1 cellular context compared by ENCODE assay signal in genomic region chr2:8314063-8314462, GRCh38.
A peak's percentile ranks its signal among the peaks of the same experiment; 100 is the strongest.
TF ChIP-seq lines count a peak whose summit lies in the region.

No MANE protein-coding gene starts in this region.

TF ChIP-seq in K562, 482 proteins besides CTCF, POLR2A, EP300 and RAD21 (continued from another document and continues in another):
- TF ChIP-seq CHD4 (IDR thresholded peaks at IDR 0.05; ENCODE audit: insufficient read depth, insufficient replicate concordance, low read depth, low read length, poor library complexity, severe bottlenecking) (no peak), CSDE1 (IDR thresholded peaks at IDR 0.05) (no peak), ZBTB9 (CRISPR knock-in tag; IDR thresholded peaks at IDR 0.05) (no peak), TCF3 (CRISPR knock-in tag; IDR thresholded peaks at IDR 0.05) (peak; percentile 33; the same call in 1 of the 2 replicates), KLF16 (IDR thresholded peaks at IDR 0.05) (peak; percentile 61; the same call in 1 of the 2 replicates), ZNF23 (CRISPR knock-in tag; IDR thresholded peaks at IDR 0.05) (no peak), ESRRA (IDR thresholded peaks at IDR 0.05; ENCODE audit: borderline replicate concordance, low read depth) (peak; percentile 57), CXXC5 (CRISPR knock-in tag; IDR thresholded peaks at IDR 0.05) (no peak), ZBTB8A (IDR thresholded peaks at IDR 0.05; ENCODE audit: partially characterized antibody) (no peak), ZFP30 (CRISPR knock-in tag; IDR thresholded peaks at IDR 0.05; ENCODE audit: borderline replicate concordance) (no peak), ZNF57 (CRISPR knock-in tag; IDR thresholded peaks at IDR 0.05) (no peak), RCOR1 (IDR thresholded peaks at IDR 0.05; ENCODE audit: borderline replicate concordance in 1 of 2, low read depth in 2 of 2, low read length in 2 of 2) (no peak), ZNF212 (CRISPR knock-in tag; IDR thresholded peaks at IDR 0.05) (no peak), ZNF444 (CRISPR knock-in tag; IDR thresholded peaks at IDR 0.05) (no peak), CBX5 (IDR thresholded peaks at IDR 0.05; ENCODE audit: borderline replicate concordance, low read depth) (no peak), TEAD4 (IDR thresholded peaks at IDR 0.05; ENCODE audit: low read length) (peak; percentile 56; the same call in 1 of the 2 replicates), TEAD4 (CRISPR knock-in tag; IDR thresholded peaks at IDR 0.05; ENCODE audit: borderline replicate concordance) (no peak), PKNOX1 (IDR thresholded peaks at IDR 0.05) (no peak), ZFPM2 (CRISPR knock-in tag; IDR thresholded peaks at IDR 0.05) (no peak), ZNF696 (CRISPR knock-in tag; conservative IDR thresholded peaks at IDR 0.05) (no peak), POLR3A (IDR thresholded peaks at IDR 0.05; ENCODE audit: borderline replicate concordance, extremely low read depth, insufficient read depth, insufficient read length) (no peak), ZNF217 (CRISPR knock-in tag; IDR thresholded peaks at IDR 0.05) (no peak), ATF2 (CRISPR knock-in tag; IDR thresholded peaks at IDR 0.05) (no peak), HCFC1 (IDR thresholded peaks at IDR 0.05; ENCODE audit: low read depth, low read length) (no peak), KLF6 (CRISPR knock-in tag; IDR thresholded peaks at IDR 0.05; ENCODE audit: borderline replicate concordance) (no peak), ZNF584 (CRISPR knock-in tag; IDR thresholded peaks at IDR 0.05; ENCODE audit: low read depth) (no peak), ZBTB26 (CRISPR knock-in tag; IDR thresholded peaks at IDR 0.05) (no peak), POLR2B (IDR thresholded peaks at IDR 0.05; ENCODE audit: low read depth, partially characterized antibody) (no peak), SPI1 (IDR thresholded peaks at IDR 0.05; ENCODE audit: borderline replicate concordance, low read depth, low read length) (peak; percentile 94), SFPQ (IDR thresholded peaks at IDR 0.05; ENCODE audit: low read depth, low read length) (no peak), CBFA2T3 (IDR thresholded peaks at IDR 0.05) (no peak; the same call in 1 of the 2 replicates), FUS (optimal IDR thresholded peaks at IDR 0.05; ENCODE audit: low read depth, low read length) (no peak), ZFP1 (CRISPR knock-in tag; IDR thresholded peaks at IDR 0.05) (no peak), L3MBTL2 (IDR thresholded peaks at IDR 0.05) (no peak), SRSF3 (IDR thresholded peaks at IDR 0.05; ENCODE audit: insufficient read depth, low read length) (no peak), CTBP1 (IDR thresholded peaks at IDR 0.05; ENCODE audit: borderline replicate concordance) (peak; percentile 27; the same call in 1 of the 2 replicates), RAD51 (IDR thresholded peaks at IDR 0.05; ENCODE audit: borderline replicate concordance, low read depth) (no peak), MCM5 (IDR thresholded peaks at IDR 0.05; ENCODE audit: low read depth) (no peak), MECOM (CRISPR knock-in tag; IDR thresholded peaks at IDR 0.05) (no peak), NCOA1 (IDR thresholded peaks at IDR 0.05; ENCODE audit: low read depth) (no peak), CREM (IDR thresholded peaks at IDR 0.05; ENCODE audit: low read depth) (peak; percentile 29; the same call in 1 of the 2 replicates), TGIF2 (CRISPR knock-in tag; IDR thresholded peaks at IDR 0.05) (no peak)
- TF ChIP-seq, protein P1, sequence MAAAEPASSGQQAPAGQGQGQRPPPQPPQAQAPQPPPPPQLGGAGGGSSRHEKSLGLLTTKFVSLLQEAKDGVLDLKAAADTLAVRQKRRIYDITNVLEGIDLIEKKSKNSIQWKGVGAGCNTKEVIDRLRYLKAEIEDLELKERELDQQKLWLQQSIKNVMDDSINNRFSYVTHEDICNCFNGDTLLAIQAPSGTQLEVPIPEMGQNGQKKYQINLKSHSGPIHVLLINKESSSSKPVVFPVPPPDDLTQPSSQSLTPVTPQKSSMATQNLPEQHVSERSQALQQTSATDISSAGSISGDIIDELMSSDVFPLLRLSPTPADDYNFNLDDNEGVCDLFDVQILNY (CRISPR knock-in tag; IDR thresholded peaks at IDR 0.05), result no peak
- TF ChIP-seq, protein P2, sequence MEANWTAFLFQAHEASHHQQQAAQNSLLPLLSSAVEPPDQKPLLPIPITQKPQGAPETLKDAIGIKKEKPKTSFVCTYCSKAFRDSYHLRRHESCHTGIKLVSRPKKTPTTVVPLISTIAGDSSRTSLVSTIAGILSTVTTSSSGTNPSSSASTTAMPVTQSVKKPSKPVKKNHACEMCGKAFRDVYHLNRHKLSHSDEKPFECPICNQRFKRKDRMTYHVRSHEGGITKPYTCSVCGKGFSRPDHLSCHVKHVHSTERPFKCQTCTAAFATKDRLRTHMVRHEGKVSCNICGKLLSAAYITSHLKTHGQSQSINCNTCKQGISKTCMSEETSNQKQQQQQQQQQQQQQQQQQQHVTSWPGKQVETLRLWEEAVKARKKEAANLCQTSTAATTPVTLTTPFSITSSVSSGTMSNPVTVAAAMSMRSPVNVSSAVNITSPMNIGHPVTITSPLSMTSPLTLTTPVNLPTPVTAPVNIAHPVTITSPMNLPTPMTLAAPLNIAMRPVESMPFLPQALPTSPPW (CRISPR knock-in tag; IDR thresholded peaks at IDR 0.05), result peak; percentile 49; the same call in 1 of the 2 replicates
- TF ChIP-seq, protein P3, sequence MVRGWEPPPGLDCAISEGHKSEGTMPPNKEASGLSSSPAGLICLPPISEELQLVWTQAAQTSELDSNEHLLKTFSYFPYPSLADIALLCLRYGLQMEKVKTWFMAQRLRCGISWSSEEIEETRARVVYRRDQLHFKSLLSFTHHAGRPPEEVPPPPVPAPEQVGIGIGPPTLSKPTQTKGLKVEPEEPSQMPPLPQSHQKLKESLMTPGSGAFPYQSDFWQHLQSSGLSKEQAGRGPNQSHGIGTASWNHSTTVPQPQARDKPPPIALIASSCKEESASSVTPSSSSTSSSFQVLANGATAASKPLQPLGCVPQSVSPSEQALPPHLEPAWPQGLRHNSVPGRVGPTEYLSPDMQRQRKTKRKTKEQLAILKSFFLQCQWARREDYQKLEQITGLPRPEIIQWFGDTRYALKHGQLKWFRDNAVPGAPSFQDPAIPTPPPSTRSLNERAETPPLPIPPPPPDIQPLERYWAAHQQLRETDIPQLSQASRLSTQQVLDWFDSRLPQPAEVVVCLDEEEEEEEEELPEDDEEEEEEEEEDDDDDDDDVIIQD (CRISPR knock-in tag; IDR thresholded peaks at IDR 0.05), result no peak
- TF ChIP-seq, protein P4, sequence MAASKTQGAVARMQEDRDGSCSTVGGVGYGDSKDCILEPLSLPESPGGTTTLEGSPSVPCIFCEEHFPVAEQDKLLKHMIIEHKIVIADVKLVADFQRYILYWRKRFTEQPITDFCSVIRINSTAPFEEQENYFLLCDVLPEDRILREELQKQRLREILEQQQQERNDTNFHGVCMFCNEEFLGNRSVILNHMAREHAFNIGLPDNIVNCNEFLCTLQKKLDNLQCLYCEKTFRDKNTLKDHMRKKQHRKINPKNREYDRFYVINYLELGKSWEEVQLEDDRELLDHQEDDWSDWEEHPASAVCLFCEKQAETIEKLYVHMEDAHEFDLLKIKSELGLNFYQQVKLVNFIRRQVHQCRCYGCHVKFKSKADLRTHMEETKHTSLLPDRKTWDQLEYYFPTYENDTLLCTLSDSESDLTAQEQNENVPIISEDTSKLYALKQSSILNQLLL (CRISPR knock-in tag; IDR thresholded peaks at IDR 0.05; ENCODE audit: borderline replicate concordance), result no peak
- TF ChIP-seq, protein P5, sequence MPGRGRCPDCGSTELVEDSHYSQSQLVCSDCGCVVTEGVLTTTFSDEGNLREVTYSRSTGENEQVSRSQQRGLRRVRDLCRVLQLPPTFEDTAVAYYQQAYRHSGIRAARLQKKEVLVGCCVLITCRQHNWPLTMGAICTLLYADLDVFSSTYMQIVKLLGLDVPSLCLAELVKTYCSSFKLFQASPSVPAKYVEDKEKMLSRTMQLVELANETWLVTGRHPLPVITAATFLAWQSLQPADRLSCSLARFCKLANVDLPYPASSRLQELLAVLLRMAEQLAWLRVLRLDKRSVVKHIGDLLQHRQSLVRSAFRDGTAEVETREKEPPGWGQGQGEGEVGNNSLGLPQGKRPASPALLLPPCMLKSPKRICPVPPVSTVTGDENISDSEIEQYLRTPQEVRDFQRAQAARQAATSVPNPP (IDR thresholded peaks at IDR 0.05; ENCODE audit: borderline replicate concordance, insufficient read depth, insufficient read length), result no peak
- TF ChIP-seq, protein P6, sequence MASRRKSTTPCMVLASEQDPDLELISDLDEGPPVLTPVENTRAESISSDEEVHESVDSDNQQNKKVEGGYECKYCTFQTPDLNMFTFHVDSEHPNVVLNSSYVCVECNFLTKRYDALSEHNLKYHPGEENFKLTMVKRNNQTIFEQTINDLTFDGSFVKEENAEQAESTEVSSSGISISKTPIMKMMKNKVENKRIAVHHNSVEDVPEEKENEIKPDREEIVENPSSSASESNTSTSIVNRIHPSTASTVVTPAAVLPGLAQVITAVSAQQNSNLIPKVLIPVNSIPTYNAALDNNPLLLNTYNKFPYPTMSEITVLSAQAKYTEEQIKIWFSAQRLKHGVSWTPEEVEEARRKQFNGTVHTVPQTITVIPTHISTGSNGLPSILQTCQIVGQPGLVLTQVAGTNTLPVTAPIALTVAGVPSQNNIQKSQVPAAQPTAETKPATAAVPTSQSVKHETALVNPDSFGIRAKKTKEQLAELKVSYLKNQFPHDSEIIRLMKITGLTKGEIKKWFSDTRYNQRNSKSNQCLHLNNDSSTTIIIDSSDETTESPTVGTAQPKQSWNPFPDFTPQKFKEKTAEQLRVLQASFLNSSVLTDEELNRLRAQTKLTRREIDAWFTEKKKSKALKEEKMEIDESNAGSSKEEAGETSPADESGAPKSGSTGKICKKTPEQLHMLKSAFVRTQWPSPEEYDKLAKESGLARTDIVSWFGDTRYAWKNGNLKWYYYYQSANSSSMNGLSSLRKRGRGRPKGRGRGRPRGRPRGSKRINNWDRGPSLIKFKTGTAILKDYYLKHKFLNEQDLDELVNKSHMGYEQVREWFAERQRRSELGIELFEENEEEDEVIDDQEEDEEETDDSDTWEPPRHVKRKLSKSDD (conservative IDR thresholded peaks at IDR 0.05; ENCODE audit: low read length), result no peak
